In the genomic region with DNA sequence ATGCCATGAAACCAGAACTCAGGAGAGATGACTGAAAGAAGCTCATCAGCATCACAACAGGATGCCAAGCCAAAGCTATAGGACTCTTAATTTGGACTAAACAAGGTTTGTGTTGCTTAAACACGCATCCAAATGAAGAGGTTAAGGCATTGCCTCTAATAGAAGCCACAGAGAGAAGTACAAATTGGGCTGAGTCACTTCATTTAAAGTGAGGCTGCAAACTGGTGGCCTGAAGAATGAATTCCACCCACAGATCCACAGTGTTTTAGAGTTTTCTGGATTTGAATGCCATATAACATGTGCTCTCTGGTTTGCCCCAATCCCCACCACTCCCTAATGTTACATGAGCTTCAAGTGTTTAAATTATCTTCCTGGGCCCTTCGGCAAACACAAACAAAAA, we compare ENCODE assay signal across 27 cellular contexts.
"Had no signal": no experiment of that assay in that cellular context is flagged by ENCODE, and none has a peak within 500 bp of the region (broad histone marks: within the 10 kb centered on the region; RNA-seq: fewer than 3 reads in every experiment).

No MANE protein-coding gene starts in this region.

- H3K4me3 ChIP-seq: esophagus muscularis mucosa, gastroesophageal sphincter, heart right ventricle, left ventricle myocardium inferior, neural progenitor cell, ovary, psoas muscle, testis had no signal

- H3K27me3 Mint-ChIP-seq: type B pancreatic cell had no signal

- ATAC-seq: activated CD8-positive, alpha-beta T cell treated with anti-CD3 and anti-CD28 coated beads for 36 hours; activated naive CD8-positive, alpha-beta T cell treated with anti-CD3 and anti-CD28 coated beads, Interleukin-2, amount 50 U/mL, for 24 hours; gastroesophageal sphincter; heart right ventricle; psoas muscle; sciatic nerve; stimulated activated memory B cell treated with anti-CD40 and anti-IgM and Interleukin-4, amounts not matched to agents 10 μg/mL and 1 μg/mL and 100 μg/mL, for 72 hours had no signal

- H3K36me3 Mint-ChIP-seq: immature natural killer cell; neural progenitor cell; stimulated activated memory B cell treated with anti-CD40 and anti-IgM and Interleukin-4, amounts not matched to agents 10 μg/mL and 1 μg/mL and 100 μg/mL, for 72 hours had no signal

- H3K9ac ChIP-seq: neural progenitor cell had no signal

- H3K4me2 ChIP-seq: neural progenitor cell had no signal

- H3K4me1 Mint-ChIP-seq: activated CD4-positive, alpha-beta T cell treated with anti-CD3 and anti-CD28 coated beads, Interleukin-2, amount 10 ng/mL, durations not matched to agents 24 days and 14 days; immature natural killer cell; neural progenitor cell; stimulated activated memory B cell treated with anti-CD40 and anti-IgM and Interleukin-4, amounts not matched to agents 10 μg/mL and 1 μg/mL and 100 μg/mL, for 72 hours had no signal

- DNase-seq: activated CD4-positive, alpha-beta T cell treated with anti-CD3 and anti-CD28 coated beads, Interleukin-2, amount 10 ng/mL, durations not matched to agents 24 days and 14 days; activated CD8-positive, alpha-beta T cell treated with anti-CD3 and anti-CD28 coated beads for 36 hours; activated naive CD4-positive, alpha-beta T cell treated with Interleukin-2 at 50 U/mL for 16 hours; activated naive CD8-positive, alpha-beta T cell treated with anti-CD3 and anti-CD28 coated beads, Interleukin-2, amount 50 U/mL, for 24 hours; activated T-cell treated with anti-CD3 and anti-CD28 coated beads, Interleukin-2, amount 50 U/mL, for 1 hour; aorta; cerebellar nuclear complex; effector CD8-positive, alpha-beta T cell; heart right ventricle; immature natural killer cell; kidney glomerular epithelial cell; left ventricle myocardium inferior; mammary epithelial cell; ovary; psoas muscle; stimulated activated CD4-positive, alpha-beta T cell treated with anti-CD3 and anti-CD28 coated beads, Interleukin-4, amount 100 ng/mL, for 24 hours; T-helper 1 cell; T-helper 9 cell; testis had no signal

- H3K27ac Mint-ChIP-seq: activated CD4-positive, alpha-beta T cell treated with anti-CD3 and anti-CD28 coated beads, Interleukin-2, amount 10 ng/mL, durations not matched to agents 24 days and 14 days; activated CD8-positive, alpha-beta T cell treated with anti-CD3 and anti-CD28 coated beads for 36 hours; activated naive CD8-positive, alpha-beta T cell treated with anti-CD3 and anti-CD28 coated beads, Interleukin-2, amount 50 U/mL, for 24 hours; activated T-helper 2 cell treated with anti-CD3 and anti-CD28 coated beads, Interferon-gamma antibody, Interleukin-2, Interleukin-4, amounts not matched to agents 10 μg/mL and 5 μg/mL and 100 μg/mL, durations not matched to agents 14 hours and 24 hours and 36 hours; dendritic cell treated with granulocyte-macrophage colony-stimulating factor and Interleukin-4, amounts not matched to agents 40 ng/mL and 50 ng/mL, for 4 days; immature natural killer cell; neural progenitor cell; stimulated activated memory B cell treated with anti-CD40 and anti-IgM and Interleukin-4, amounts not matched to agents 10 μg/mL and 1 μg/mL and 100 μg/mL, for 72 hours; type B pancreatic cell had no signal

- H3K9me3 Mint-ChIP-seq: activated CD4-positive, alpha-beta T cell treated with anti-CD3 and anti-CD28 coated beads, Interleukin-2, amount 10 ng/mL, durations not matched to agents 24 days and 14 days; activated CD8-positive, alpha-beta T cell treated with anti-CD3 and anti-CD28 coated beads for 36 hours; activated T-helper 2 cell treated with anti-CD3 and anti-CD28 coated beads, Interferon-gamma antibody, Interleukin-2, Interleukin-4, amounts not matched to agents 10 μg/mL and 5 μg/mL and 100 μg/mL, durations not matched to agents 14 hours and 24 hours and 36 hours; dendritic cell treated with granulocyte-macrophage colony-stimulating factor and Interleukin-4, amounts not matched to agents 40 ng/mL and 50 ng/mL, for 4 days; immature natural killer cell; neural progenitor cell; stimulated activated memory B cell treated with anti-CD40 and anti-IgM and Interleukin-4, amounts not matched to agents 10 μg/mL and 1 μg/mL and 100 μg/mL, for 72 hours; type B pancreatic cell had no signal

- H3K27me3 ChIP-seq: esophagus muscularis mucosa, gastroesophageal sphincter, heart right ventricle, neural progenitor cell, ovary, testis had no signal

- H2AFZ ChIP-seq: neural progenitor cell had no signal

- H3K4me3 Mint-ChIP-seq: activated CD4-positive, alpha-beta T cell treated with anti-CD3 and anti-CD28 coated beads, Interleukin-2, amount 10 ng/mL, durations not matched to agents 24 days and 14 days; activated CD8-positive, alpha-beta T cell treated with anti-CD3 and anti-CD28 coated beads for 36 hours; activated naive CD8-positive, alpha-beta T cell treated with anti-CD3 and anti-CD28 coated beads, Interleukin-2, amount 50 U/mL, for 24 hours; dendritic cell treated with granulocyte-macrophage colony-stimulating factor and Interleukin-4, amounts not matched to agents 40 ng/mL and 50 ng/mL, for 4 days; immature natural killer cell; neural progenitor cell; stimulated activated memory B cell treated with anti-CD40 and anti-IgM and Interleukin-4, amounts not matched to agents 10 μg/mL and 1 μg/mL and 100 μg/mL, for 72 hours; type B pancreatic cell had no signal

- H3K9me3 ChIP-seq: esophagus muscularis mucosa, gastroesophageal sphincter, heart right ventricle, left ventricle myocardium inferior, ovary, psoas muscle, testis had no signal

- H3K4me1 ChIP-seq: gastroesophageal sphincter, left ventricle myocardium inferior, psoas muscle had no signal

- H3K36me3 ChIP-seq: gastroesophageal sphincter, neural progenitor cell, ovary had no signal

- H3K27ac ChIP-seq: esophagus muscularis mucosa, gastroesophageal sphincter, heart right ventricle, left ventricle myocardium inferior, neural progenitor cell, ovary, psoas muscle, testis had no signal
